ENCODE assay signal across 11 cellular contexts in the genomic region with DNA sequence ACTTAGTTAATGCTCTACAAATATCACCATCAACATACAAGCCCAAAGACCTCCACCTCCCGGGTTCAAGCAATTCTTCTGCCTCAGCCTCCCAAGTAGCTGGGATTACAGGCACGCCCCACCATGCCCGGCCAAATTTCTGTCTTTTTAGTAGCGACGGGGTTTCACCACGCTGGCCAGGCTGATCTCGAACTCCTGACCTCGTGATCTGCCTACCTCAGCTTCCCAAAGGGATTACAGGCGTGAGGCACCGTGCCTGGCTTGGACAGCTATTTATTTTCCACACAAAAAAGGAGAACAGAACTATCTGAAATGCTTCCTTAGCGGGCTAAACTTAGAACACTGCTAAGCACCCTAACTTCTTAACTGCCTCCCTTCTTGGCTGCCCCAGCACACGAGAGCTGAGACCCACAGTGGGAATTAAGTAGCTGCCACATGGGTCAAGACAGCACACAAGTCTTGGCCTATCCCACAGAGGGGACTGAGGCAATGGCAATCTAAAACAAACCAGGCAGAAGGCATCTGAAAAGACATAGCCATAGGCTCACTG. TPM values are rescaled to one million over a fixed set of nuclear protein-coding genes. Genes with fewer than 3 reads are reported as not detected.
DNase-seq lines count a peak whose midpoint lies in the region; ATAC-seq and TF ChIP-seq lines count a peak whose summit lies in the region.
"Had no signal": no experiment of that assay in that cellular context is flagged by ENCODE, and none has a peak within 500 bp of the region (broad histone marks: within the 10 kb centered on the region; RNA-seq: fewer than 3 reads in every experiment).

No MANE protein-coding gene starts in this region.

- no peaks in the 10 kb centered on the region for H3K27me3 Mint-ChIP-seq in naive thymus-derived CD8-positive, alpha-beta T cell

- H3K27ac Mint-ChIP-seq in activated naive CD4-positive, alpha-beta T cell treated with anti-CD3 and anti-CD28 coated beads, Interleukin-2, amount 50 U/mL, for 72 hours, result peak overlapping the region; percentile 91 to 99
- peak overlapping the region; percentile 88 to 100 (median 96) for H3K27ac Mint-ChIP-seq in naive thymus-derived CD8-positive, alpha-beta T cell

- peak overlapping the region; percentile 80 for H3K27ac ChIP-seq in HL-60 (replicated peaks)
- H3K27ac ChIP-seq: BLaER1, SJCRH30 had no signal

- POLR2A ChIA-PET in naive thymus-derived CD8-positive, alpha-beta T cell (lab: Charles Lee), result interaction anchor here (0.9 to 18.0 kb wide), 14 partner anchors 8 to 117 kb away, joined by 3 to 411 read pairs (median 4); partner anchors contain the start of gene CYTIP

- no peaks in the 10 kb centered on the region for H3K27me3 ChIP-seq in HL-60 (ENCODE audit: insufficient read depth, poor library complexity, severe bottlenecking)
- H3K27me3 ChIP-seq: BLaER1, MG63, SJCRH30 had no signal

- no peak overlapping the region for H3K4me3 ChIP-seq in HL-60 (replicated peaks; ENCODE audit: insufficient read depth, low read length)
- H3K4me3 ChIP-seq: BLaER1, MG63, SJCRH30 had no signal

- TF ChIP-seq CTCF in HL-60 (IDR thresholded peaks at IDR 0.05; ENCODE audit: insufficient read depth, low read length), result no peak

- DNase-seq in CD1c-positive myeloid dendritic cell (ENCODE audit: extremely low spot score) (peak; percentile 63), HL-60 (ENCODE audit: low read depth in 1 of 2, low spot score in 1 of 2) (no peak), NCI-H345 (lab: John Stamatoyannopoulos, UW) (no peak), DMS79 (lab: John Stamatoyannopoulos, UW) (no peak)
- no peak for DNase-seq in activated naive CD4-positive, alpha-beta T cell treated with anti-CD3 and anti-CD28 coated beads, Interleukin-2, amount 50 U/mL, for 72 hours (ENCODE audit: low spot score in 2 of 2)
- peak in 1 of 10 donors; percentile 20 for DNase-seq in naive thymus-derived CD8-positive, alpha-beta T cell
- DNase-seq: mammary epithelial cell, MG63, SJCRH30 had no signal

- peak overlapping the region; percentile 52 to 79 (median 66) for H3K4me3 Mint-ChIP-seq in naive thymus-derived CD8-positive, alpha-beta T cell

- ATAC-seq in activated naive CD4-positive, alpha-beta T cell treated with anti-CD3 and anti-CD28 coated beads, Interleukin-2, amount 50 U/mL, for 72 hours, result no peak
- no peak for ATAC-seq in naive thymus-derived CD8-positive, alpha-beta T cell
- ATAC-seq in GM21723 (IDR thresholded peaks at IDR 0.05; ENCODE audit: unreplicated experiment), result no peak

- peaks cover 29 to 92% (median 79%) of the 10 kb centered on the region in 4 donors for H3K4me1 Mint-ChIP-seq in naive thymus-derived CD8-positive, alpha-beta T cell

- peaks cover 70 to 83% of the 10 kb centered on the region in 2 donors for H3K36me3 Mint-ChIP-seq in activated naive CD4-positive, alpha-beta T cell treated with anti-CD3 and anti-CD28 coated beads, Interleukin-2, amount 50 U/mL, for 72 hours
- H3K36me3 Mint-ChIP-seq in naive thymus-derived CD8-positive, alpha-beta T cell, result peaks cover 45 to 87% (median 75%) of the 10 kb centered on the region in 3 donors

- no peaks in the 10 kb centered on the region for H3K9me3 Mint-ChIP-seq in activated naive CD4-positive, alpha-beta T cell treated with anti-CD3 and anti-CD28 coated beads, Interleukin-2, amount 50 U/mL, for 72 hours
- H3K9me3 Mint-ChIP-seq in naive thymus-derived CD8-positive, alpha-beta T cell, result peaks cover 0 to 8% (median 0%) of the 10 kb centered on the region in 9 donors

RNA-seq across cellular contexts. Expression of gene CYTIP, which starts 24.8 kb away (rescaled TPM):
- total RNA-seq in activated naive CD4-positive, alpha-beta T cell treated with anti-CD3 and anti-CD28 coated beads, Interleukin-2, amount 50 U/mL, for 72 hours, result 100 to 1,000 TPM; 417 to 596 TPM
- total RNA-seq in naive thymus-derived CD8-positive, alpha-beta T cell, result 100 to 1,000 TPM; 308 to 341 TPM
- 100 to 1,000 TPM; 140 to 220 (median 155) TPM for polyA plus RNA-seq in naive thymus-derived CD8-positive, alpha-beta T cell
- total RNA-seq: mammary epithelial cell had no signal
- polyA plus RNA-seq: mammary epithelial cell had no signal
